In the genomic region with DNA sequence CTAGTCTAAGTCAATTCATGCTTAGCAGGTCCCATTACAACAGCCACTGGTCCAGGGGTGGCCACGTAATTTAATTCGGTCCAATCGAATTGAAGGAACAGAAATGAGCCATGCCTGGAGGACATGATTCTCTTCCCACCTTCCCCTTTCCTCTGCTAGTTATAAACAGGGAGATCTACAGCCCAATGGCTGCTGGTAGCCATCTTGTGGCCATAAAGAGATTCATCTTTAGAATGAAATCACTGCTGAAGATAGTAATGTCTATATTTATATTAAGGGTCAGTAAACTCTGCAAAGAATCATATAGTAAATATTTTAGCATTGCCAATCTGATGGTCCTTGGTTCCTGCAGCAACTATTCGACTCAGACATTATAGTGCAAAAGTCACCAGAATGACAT, we compare ENCODE assay signal across 7 cellular contexts.
DNase-seq lines count a peak whose midpoint lies in the region; TF ChIP-seq lines count a peak whose summit lies in the region.
"Not testable (repeated sequence)": the region's sequence is repeated elsewhere in the genome, so short reads cannot be mapped to it uniquely, and the experiment has no call there.

No MANE protein-coding gene starts in this region.

- not testable (repeated sequence) for H3K27ac ChIP-seq in C4-2B, VCaP

- peak; percentile 31 for DNase-seq in NCI-H748 (lab: John Stamatoyannopoulos, UW; ENCODE audit: unreplicated experiment)
- peak; percentile 1 for DNase-seq in RKO (ENCODE audit: low spot score)
- DNase-seq in epithelial cell of proximal tubule (ENCODE audit: low read depth) = not testable (repeated sequence)
- DNase-seq in pons (ENCODE audit: low spot score) = peak; percentile 24

- not testable (repeated sequence) for H3K4me3 ChIP-seq in epithelial cell of proximal tubule (ENCODE audit: low read depth, low read length)

- TF ChIP-seq CTCF in C4-2B (conservative IDR thresholded peaks at IDR 0.05) (peak; percentile 27), LNCAP (IDR thresholded peaks at IDR 0.05) (peak; percentile 31; the same call in 1 of the 2 replicates), VCaP (conservative IDR thresholded peaks at IDR 0.05) (peak; percentile 43; the same call in 1 of the 2 replicates), epithelial cell of proximal tubule (conservative IDR thresholded peaks at IDR 0.05; ENCODE audit: low read depth, low read length) (peak; percentile 18)
